2 cellular contexts compared by ENCODE assay signal in genomic region chr5:35120745-35121144, GRCh38.
TF ChIP-seq lines count a peak whose summit lies in the region.

No MANE protein-coding gene starts in this region.

TF ChIP-seq in liver, 16 proteins besides CTCF, POLR2A, EP300 and RAD21 (continued from another document):
- TF ChIP-seq ATF3 (IDR thresholded peaks at IDR 0.05), result no peak
- no peak for TF ChIP-seq FOXA2 (IDR thresholded peaks at IDR 0.05)
- no peak for TF ChIP-seq YY1 (IDR thresholded peaks at IDR 0.05)
- TF ChIP-seq MAX (IDR thresholded peaks at IDR 0.05), result no peak

TF ChIP-seq in HepG2, 621 proteins besides CTCF, POLR2A, EP300 and RAD21 (continued from another document):
- no peak for TF ChIP-seq CCDC6 (CRISPR knock-in tag; IDR thresholded peaks at IDR 0.05)
- TF ChIP-seq MTF2 (CRISPR knock-in tag; IDR thresholded peaks at IDR 0.05; ENCODE audit: borderline replicate concordance), result no peak
- no peak for TF ChIP-seq TEAD2 (CRISPR knock-in tag; IDR thresholded peaks at IDR 0.05)
- TF ChIP-seq ATF7 (IDR thresholded peaks at IDR 0.05), result no peak
- no peak for TF ChIP-seq ATF7 (CRISPR knock-in tag; IDR thresholded peaks at IDR 0.05)
- no peak for TF ChIP-seq SATB2 (CRISPR knock-in tag; IDR thresholded peaks at IDR 0.05)
- no peak for TF ChIP-seq IRX3 (CRISPR knock-in tag; IDR thresholded peaks at IDR 0.05; ENCODE audit: borderline replicate concordance, low read depth)
